In genomic region chr2:197515798-197516761, GRCh38 we compare ENCODE assay signal across 1 cellular context.
TF ChIP-seq lines count a peak whose summit lies in the region.

Gene MOB4 (plus strand): TSS chr2:197516066. CDS start chr2:197516087, 21 bp downstream.

TF ChIP-seq in HepG2, 621 proteins besides CTCF, POLR2A, EP300 and RAD21 (continued from another document):
- TF ChIP-seq ZNF740 (CRISPR knock-in tag; IDR thresholded peaks at IDR 0.05) (no peak; the same call in 1 of the 2 replicates), SCMH1 (CRISPR knock-in tag; IDR thresholded peaks at IDR 0.05; ENCODE audit: borderline replicate concordance) (no peak), DDIT3 (CRISPR knock-in tag; IDR thresholded peaks at IDR 0.05) (0 out of 2 replicates have a peak, but pooled peaks have one; percentile 41), SMARCE1 (IDR thresholded peaks at IDR 0.05; ENCODE audit: borderline replicate concordance) (no peak), ZNF282 (IDR thresholded peaks at IDR 0.05; ENCODE audit: partially characterized antibody) (no peak), ZBTB8A (CRISPR knock-in tag; IDR thresholded peaks at IDR 0.05; ENCODE audit: borderline replicate concordance, low read depth) (peak; percentile 88; the same call in 1 of the 2 replicates), ZNF670 (CRISPR knock-in tag; IDR thresholded peaks at IDR 0.05; ENCODE audit: borderline replicate concordance) (peak; percentile 99), SRSF4 (IDR thresholded peaks at IDR 0.05; ENCODE audit: low read depth, low read length, poor library complexity, severe bottlenecking) (no peak), CREB1 (IDR thresholded peaks at IDR 0.05) (peak; percentile 85), CREB1 (CRISPR knock-in tag; IDR thresholded peaks at IDR 0.05) (peak; percentile 87), NFYC (CRISPR knock-in tag; IDR thresholded peaks at IDR 0.05) (peak; percentile 70), ZFP36L1 (CRISPR knock-in tag; IDR thresholded peaks at IDR 0.05) (peak; percentile 97), ZNF546 (CRISPR knock-in tag; conservative IDR thresholded peaks at IDR 0.05) (peak; percentile 98), HNRNPLL (IDR thresholded peaks at IDR 0.05; ENCODE audit: low read depth, low read length, poor library complexity, severe bottlenecking) (peak; percentile 97), ZNF207 (IDR thresholded peaks at IDR 0.05; ENCODE audit: borderline replicate concordance) (no peak), ZNF275 (CRISPR knock-in tag; IDR thresholded peaks at IDR 0.05; ENCODE audit: borderline replicate concordance) (peak; percentile 95), ZSCAN5A (CRISPR knock-in tag; IDR thresholded peaks at IDR 0.05; ENCODE audit: borderline replicate concordance) (peak; percentile 97; the same call in 1 of the 2 replicates), ZNF788 (CRISPR knock-in tag; IDR thresholded peaks at IDR 0.05; ENCODE audit: borderline replicate concordance) (peak; percentile 100), MAFK (conservative IDR thresholded peaks at IDR 0.05 in 1 of 2, IDR thresholded peaks at IDR 0.05 in 1 of 2; ENCODE audit: low read length in 2 of 2) (0 out of 4 replicates have a peak, but pooled peaks of 1 of the 2 experiments have one; percentile 4), TFDP2 (CRISPR knock-in tag; IDR thresholded peaks at IDR 0.05) (peak; percentile 97), NCOA5 (CRISPR knock-in tag; IDR thresholded peaks at IDR 0.05) (0 out of 2 replicates have a peak, but pooled peaks have one; percentile 60), RFX5 (IDR thresholded peaks at IDR 0.05; ENCODE audit: low read depth, low read length) (no peak; the same call in 1 of the 2 replicates), MIER2 (CRISPR knock-in tag; IDR thresholded peaks at IDR 0.05) (peak; percentile 66; the same call in 1 of the 2 replicates), XRCC5 (optimal IDR thresholded peaks at IDR 0.05; ENCODE audit: low read length) (peak; percentile 99), SRSF9 (IDR thresholded peaks at IDR 0.05; ENCODE audit: borderline replicate concordance, insufficient read depth, low read depth, low read length, poor library complexity, severe bottlenecking) (no peak), PCBP2 (optimal IDR thresholded peaks at IDR 0.05; ENCODE audit: low read depth, low read length, poor library complexity, severe bottlenecking) (no peak), HES4 (CRISPR knock-in tag; IDR thresholded peaks at IDR 0.05; ENCODE audit: borderline replicate concordance) (peak; percentile 95), FOXK1 (CRISPR knock-in tag; IDR thresholded peaks at IDR 0.05; ENCODE audit: borderline replicate concordance, low read depth) (peak; percentile 95; the same call in 1 of the 2 replicates), SP5 (CRISPR knock-in tag; IDR thresholded peaks at IDR 0.05; ENCODE audit: borderline replicate concordance, low read depth) (peak; percentile 99), CSRNP1 (CRISPR knock-in tag; IDR thresholded peaks at IDR 0.05) (peak; percentile 99), BRCA1 (CRISPR knock-in tag; IDR thresholded peaks at IDR 0.05) (peak; percentile 90; the same call in 1 of the 2 replicates), KDM6A (CRISPR knock-in tag; IDR thresholded peaks at IDR 0.05; ENCODE audit: low read depth) (peak; percentile 75; the same call in 1 of the 2 replicates)
- TF ChIP-seq, protein P1, sequence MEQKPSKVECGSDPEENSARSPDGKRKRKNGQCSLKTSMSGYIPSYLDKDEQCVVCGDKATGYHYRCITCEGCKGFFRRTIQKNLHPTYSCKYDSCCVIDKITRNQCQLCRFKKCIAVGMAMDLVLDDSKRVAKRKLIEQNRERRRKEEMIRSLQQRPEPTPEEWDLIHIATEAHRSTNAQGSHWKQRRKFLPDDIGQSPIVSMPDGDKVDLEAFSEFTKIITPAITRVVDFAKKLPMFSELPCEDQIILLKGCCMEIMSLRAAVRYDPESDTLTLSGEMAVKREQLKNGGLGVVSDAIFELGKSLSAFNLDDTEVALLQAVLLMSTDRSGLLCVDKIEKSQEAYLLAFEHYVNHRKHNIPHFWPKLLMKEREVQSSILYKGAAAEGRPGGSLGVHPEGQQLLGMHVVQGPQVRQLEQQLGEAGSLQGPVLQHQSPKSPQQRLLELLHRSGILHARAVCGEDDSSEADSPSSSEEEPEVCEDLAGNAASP (CRISPR knock-in tag; IDR thresholded peaks at IDR 0.05; ENCODE audit: borderline replicate concordance) = peak; percentile 89
- TF ChIP-seq, protein P2, sequence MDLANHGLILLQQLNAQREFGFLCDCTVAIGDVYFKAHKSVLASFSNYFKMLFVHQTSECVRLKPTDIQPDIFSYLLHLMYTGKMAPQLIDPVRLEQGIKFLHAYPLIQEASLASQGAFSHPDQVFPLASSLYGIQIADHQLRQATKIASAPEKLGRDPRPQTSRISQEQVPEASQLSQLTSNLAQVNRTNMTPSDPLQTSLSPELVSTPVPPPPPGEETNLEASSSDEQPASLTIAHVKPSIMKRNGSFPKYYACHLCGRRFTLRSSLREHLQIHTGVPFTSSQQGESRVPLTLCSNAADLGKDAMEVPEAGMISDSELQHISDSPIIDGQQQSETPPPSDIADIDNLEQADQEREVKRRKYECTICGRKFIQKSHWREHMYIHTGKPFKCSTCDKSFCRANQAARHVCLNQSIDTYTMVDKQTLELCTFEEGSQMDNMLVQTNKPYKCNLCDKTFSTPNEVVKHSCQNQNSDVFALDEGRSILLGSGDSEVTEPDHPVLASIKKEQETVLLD (CRISPR knock-in tag; IDR thresholded peaks at IDR 0.05; ENCODE audit: low read depth) = peak; percentile 98
- TF ChIP-seq, protein P3, sequence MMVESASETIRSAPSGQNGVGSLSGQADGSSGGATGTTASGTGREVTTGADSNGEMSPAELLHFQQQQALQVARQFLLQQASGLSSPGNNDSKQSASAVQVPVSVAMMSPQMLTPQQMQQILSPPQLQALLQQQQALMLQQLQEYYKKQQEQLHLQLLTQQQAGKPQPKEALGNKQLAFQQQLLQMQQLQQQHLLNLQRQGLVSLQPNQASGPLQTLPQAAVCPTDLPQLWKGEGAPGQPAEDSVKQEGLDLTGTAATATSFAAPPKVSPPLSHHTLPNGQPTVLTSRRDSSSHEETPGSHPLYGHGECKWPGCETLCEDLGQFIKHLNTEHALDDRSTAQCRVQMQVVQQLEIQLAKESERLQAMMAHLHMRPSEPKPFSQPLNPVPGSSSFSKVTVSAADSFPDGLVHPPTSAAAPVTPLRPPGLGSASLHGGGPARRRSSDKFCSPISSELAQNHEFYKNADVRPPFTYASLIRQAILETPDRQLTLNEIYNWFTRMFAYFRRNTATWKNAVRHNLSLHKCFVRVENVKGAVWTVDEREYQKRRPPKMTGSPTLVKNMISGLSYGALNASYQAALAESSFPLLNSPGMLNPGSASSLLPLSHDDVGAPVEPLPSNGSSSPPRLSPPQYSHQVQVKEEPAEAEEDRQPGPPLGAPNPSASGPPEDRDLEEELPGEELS (CRISPR knock-in tag; IDR thresholded peaks at IDR 0.05) = peak; percentile 83
